Comparison of ENCODE assay signal across 21 cellular contexts in genomic region chr1:34328281-34328680, GRCh38.
"Had no signal": no experiment of that assay in that cellular context is flagged by ENCODE, and none has a peak within 500 bp of the region (broad histone marks: within the 10 kb centered on the region; RNA-seq: fewer than 3 reads in every experiment).

No MANE protein-coding gene starts in this region.

- H3K4me3 Mint-ChIP-seq: dendritic cell treated with granulocyte-macrophage colony-stimulating factor and Interleukin-4, amounts not matched to agents 40 ng/mL and 50 ng/mL, for 4 days; effector memory CD8-positive, alpha-beta T cell; immature natural killer cell; memory B cell; mesothelial cell of epicardium; natural killer cell; stimulated activated naive B cell treated with anti-CD40 and anti-IgM and Interleukin-4, amounts not matched to agents 10 μg/mL and 1 μg/mL and 100 μg/mL, for 72 hours; stimulated activated naive CD8-positive, alpha-beta T cell treated with anti-CD3 and anti-CD28 coated beads, Interleukin-15, amount 100 ng/mL, for 72 hours had no signal

- H3K9me3 Mint-ChIP-seq: dendritic cell treated with granulocyte-macrophage colony-stimulating factor and Interleukin-4, amounts not matched to agents 40 ng/mL and 50 ng/mL, for 4 days; effector memory CD8-positive, alpha-beta T cell; immature natural killer cell; memory B cell; mesothelial cell of epicardium; natural killer cell; stimulated activated naive B cell treated with anti-CD40 and anti-IgM and Interleukin-4, amounts not matched to agents 10 μg/mL and 1 μg/mL and 100 μg/mL, for 72 hours; stimulated activated naive CD8-positive, alpha-beta T cell treated with anti-CD3 and anti-CD28 coated beads, Interleukin-15, amount 100 ng/mL, for 72 hours had no signal

- H3K4me1 Mint-ChIP-seq: immature natural killer cell; memory B cell; mesothelial cell of epicardium; natural killer cell; stimulated activated naive B cell treated with anti-CD40 and anti-IgM and Interleukin-4, amounts not matched to agents 10 μg/mL and 1 μg/mL and 100 μg/mL, for 72 hours; stimulated activated naive CD8-positive, alpha-beta T cell treated with anti-CD3 and anti-CD28 coated beads, Interleukin-15, amount 100 ng/mL, for 72 hours had no signal

- H3K79me2 ChIP-seq: parathyroid adenoma had no signal

- H3K27ac Mint-ChIP-seq: dendritic cell treated with granulocyte-macrophage colony-stimulating factor and Interleukin-4, amounts not matched to agents 40 ng/mL and 50 ng/mL, for 4 days; effector memory CD8-positive, alpha-beta T cell; immature natural killer cell; memory B cell; mesothelial cell of epicardium; natural killer cell; stimulated activated naive B cell treated with anti-CD40 and anti-IgM and Interleukin-4, amounts not matched to agents 10 μg/mL and 1 μg/mL and 100 μg/mL, for 72 hours had no signal

- ATAC-seq: effector memory CD8-positive, alpha-beta T cell; foreskin keratinocyte; lower lobe of right lung; natural killer cell; psoas muscle; stimulated activated naive B cell treated with anti-CD40 and anti-IgM and Interleukin-4, amounts not matched to agents 10 μg/mL and 1 μg/mL and 100 μg/mL, for 72 hours; stimulated activated naive CD8-positive, alpha-beta T cell treated with anti-CD3 and anti-CD28 coated beads, Interleukin-15, amount 100 ng/mL, for 72 hours; upper lobe of right lung had no signal

- H3K36me3 ChIP-seq: left ventricle myocardium inferior, lower lobe of right lung, sigmoid colon, tibial nerve, upper lobe of right lung, vagina had no signal

- H3K27me3 Mint-ChIP-seq: dendritic cell treated with granulocyte-macrophage colony-stimulating factor and Interleukin-4, amounts not matched to agents 40 ng/mL and 50 ng/mL, for 4 days had no signal

- H3K27ac ChIP-seq: foreskin keratinocyte, left ventricle myocardium inferior, lower lobe of right lung, parathyroid adenoma, psoas muscle, sigmoid colon, testis, tibial nerve, upper lobe of right lung, vagina had no signal

- H3K4me3 ChIP-seq: left ventricle myocardium inferior, lower lobe of right lung, psoas muscle, sigmoid colon, skin epidermis, testis, tibial nerve, upper lobe of right lung, vagina had no signal

- H3K27me3 ChIP-seq: testis, tibial nerve, upper lobe of right lung, vagina had no signal

- H3K9ac ChIP-seq: parathyroid adenoma had no signal

- H3K9me3 ChIP-seq: left ventricle myocardium inferior, lower lobe of right lung, psoas muscle, sigmoid colon, testis, tibial nerve, upper lobe of right lung, vagina had no signal

- DNase-seq: effector memory CD8-positive, alpha-beta T cell; foreskin keratinocyte; immature natural killer cell; left ventricle myocardium inferior; lower lobe of right lung; natural killer cell; psoas muscle; sigmoid colon; stimulated activated CD4-positive, alpha-beta T cell treated with anti-CD3 and anti-CD28 coated beads, Interleukin-2, amount 100 ng/mL, for 24 hours; stimulated activated CD4-positive, alpha-beta T cell treated with anti-CD3 and anti-CD28 coated beads, Interleukin-4, amount 100 ng/mL, for 4 hours; stimulated activated naive B cell treated with anti-CD40 and anti-IgM and Interleukin-4, amounts not matched to agents 10 μg/mL and 1 μg/mL and 100 μg/mL, for 72 hours; stimulated activated naive CD8-positive, alpha-beta T cell treated with anti-CD3 and anti-CD28 coated beads, Interleukin-15, amount 100 ng/mL, for 72 hours; testis; upper lobe of right lung had no signal

- H3K36me3 Mint-ChIP-seq: immature natural killer cell; memory B cell; mesothelial cell of epicardium; natural killer cell; stimulated activated naive B cell treated with anti-CD40 and anti-IgM and Interleukin-4, amounts not matched to agents 10 μg/mL and 1 μg/mL and 100 μg/mL, for 72 hours had no signal

- H2AFZ ChIP-seq: parathyroid adenoma had no signal
